Comparison of ENCODE assay signal across 31 cellular contexts in genomic region chr3:74415731-74416130, GRCh38.
"Had no signal": no experiment of that assay in that cellular context is flagged by ENCODE, and none has a peak within 500 bp of the region (broad histone marks: within the 10 kb centered on the region; RNA-seq: fewer than 3 reads in every experiment).

No MANE protein-coding gene starts in this region.

- DNase-seq: dermis blood vessel endothelial cell; effector memory CD4-positive, alpha-beta T cell; esophagus squamous epithelium; foreskin melanocyte; glutamatergic neuron; heart right ventricle; hippocampal formation; kidney; mucosa of descending colon; naive B cell; stimulated activated CD4-positive, alpha-beta T cell treated with anti-CD3 and anti-CD28 coated beads, Interleukin-12 subunit alpha, Interleukin-12 subunit beta, amount 100 ng/mL, for 4 hours; stimulated activated CD4-positive, alpha-beta T cell treated with anti-CD3 and anti-CD28 coated beads, Interleukin-1b, Interleukin-23, amount 100 ng/mL, for 48 hours; stimulated activated CD4-positive, alpha-beta T cell treated with anti-CD3 and anti-CD28 coated beads, Interleukin-4, amount 100 ng/mL, for 1 hour; stimulated activated CD8-positive, alpha-beta memory T cell treated with anti-CD3 and anti-CD28 coated beads, Interleukin-4, amount 100 ng/mL, for 48 hours; stimulated activated naive CD4-positive, alpha-beta T cell; stimulated activated naive CD8-positive, alpha-beta T cell treated with anti-CD3 and anti-CD28 coated beads, Interleukin-15, amount 100 ng/mL, for 72 hours; thyroid gland; trophoblast cell had no signal

- H3K36me3 ChIP-seq: esophagus squamous epithelium, heart right ventricle, prostate gland, right atrium auricular region, suprapubic skin, thyroid gland, vagina had no signal

- H3K36me3 Mint-ChIP-seq: memory B cell; naive B cell; natural killer cell treated with Interleukin-12 subunit alpha and Interleukin-12 subunit beta and Interleukin-15 and Interleukin-18, amount 100 ng/mL, for 72 hours had no signal

- ATAC-seq: heart right ventricle; left lobe of liver; mucosa of descending colon; natural killer cell treated with Interleukin-12 subunit alpha and Interleukin-12 subunit beta and Interleukin-15 and Interleukin-18, amount 100 ng/mL, for 72 hours; sciatic nerve; stimulated activated naive CD8-positive, alpha-beta T cell treated with anti-CD3 and anti-CD28 coated beads, Interleukin-15, amount 100 ng/mL, for 72 hours had no signal

- H3K27ac ChIP-seq: coronary artery, esophagus squamous epithelium, heart right ventricle, parathyroid adenoma, prostate gland, right atrium auricular region, suprapubic skin, thyroid gland, vagina had no signal

- H3K27ac Mint-ChIP-seq: memory B cell; naive B cell; natural killer cell treated with Interleukin-12 subunit alpha and Interleukin-12 subunit beta and Interleukin-15 and Interleukin-18, amount 100 ng/mL, for 72 hours; stimulated activated naive CD8-positive, alpha-beta T cell treated with anti-CD3 and anti-CD28 coated beads, Interleukin-15, amount 100 ng/mL, for 72 hours had no signal

- H3K4me2 ChIP-seq: smooth muscle cell had no signal

- H3K9ac ChIP-seq: parathyroid adenoma had no signal

- H2AFZ ChIP-seq: parathyroid adenoma had no signal

- H3K9me3 Mint-ChIP-seq: natural killer cell treated with Interleukin-12 subunit alpha and Interleukin-12 subunit beta and Interleukin-15 and Interleukin-18, amount 100 ng/mL, for 72 hours; neural crest cell had no signal

- H3K4me3 ChIP-seq: coronary artery, esophagus squamous epithelium, heart right ventricle, lung, mucosa of descending colon, prostate gland, right atrium auricular region, smooth muscle cell, suprapubic skin, thyroid gland, vagina had no signal

- H3K9me3 ChIP-seq: esophagus squamous epithelium, heart right ventricle, mucosa of descending colon, prostate gland, right atrium auricular region, suprapubic skin, thyroid gland, vagina had no signal

- H3K4me1 Mint-ChIP-seq: memory B cell; naive B cell; neural crest cell; stimulated activated naive CD8-positive, alpha-beta T cell treated with anti-CD3 and anti-CD28 coated beads, Interleukin-15, amount 100 ng/mL, for 72 hours had no signal

- H3K27me3 Mint-ChIP-seq: memory B cell; naive B cell; natural killer cell treated with Interleukin-12 subunit alpha and Interleukin-12 subunit beta and Interleukin-15 and Interleukin-18, amount 100 ng/mL, for 72 hours; stimulated activated naive CD8-positive, alpha-beta T cell treated with anti-CD3 and anti-CD28 coated beads, Interleukin-15, amount 100 ng/mL, for 72 hours had no signal

- H3K4me3 Mint-ChIP-seq: memory B cell; natural killer cell treated with Interleukin-12 subunit alpha and Interleukin-12 subunit beta and Interleukin-15 and Interleukin-18, amount 100 ng/mL, for 72 hours; neural crest cell; stimulated activated naive CD8-positive, alpha-beta T cell treated with anti-CD3 and anti-CD28 coated beads, Interleukin-15, amount 100 ng/mL, for 72 hours had no signal

- H3K79me2 ChIP-seq: parathyroid adenoma had no signal

- H3K27me3 ChIP-seq: esophagus squamous epithelium, heart right ventricle, right atrium auricular region, suprapubic skin, thyroid gland, vagina had no signal

- H3K4me1 ChIP-seq: esophagus squamous epithelium, heart right ventricle, parathyroid adenoma, prostate gland, right atrium auricular region, suprapubic skin, thyroid gland, vagina had no signal
